8 cellular contexts compared by ENCODE assay signal in the genomic region with DNA sequence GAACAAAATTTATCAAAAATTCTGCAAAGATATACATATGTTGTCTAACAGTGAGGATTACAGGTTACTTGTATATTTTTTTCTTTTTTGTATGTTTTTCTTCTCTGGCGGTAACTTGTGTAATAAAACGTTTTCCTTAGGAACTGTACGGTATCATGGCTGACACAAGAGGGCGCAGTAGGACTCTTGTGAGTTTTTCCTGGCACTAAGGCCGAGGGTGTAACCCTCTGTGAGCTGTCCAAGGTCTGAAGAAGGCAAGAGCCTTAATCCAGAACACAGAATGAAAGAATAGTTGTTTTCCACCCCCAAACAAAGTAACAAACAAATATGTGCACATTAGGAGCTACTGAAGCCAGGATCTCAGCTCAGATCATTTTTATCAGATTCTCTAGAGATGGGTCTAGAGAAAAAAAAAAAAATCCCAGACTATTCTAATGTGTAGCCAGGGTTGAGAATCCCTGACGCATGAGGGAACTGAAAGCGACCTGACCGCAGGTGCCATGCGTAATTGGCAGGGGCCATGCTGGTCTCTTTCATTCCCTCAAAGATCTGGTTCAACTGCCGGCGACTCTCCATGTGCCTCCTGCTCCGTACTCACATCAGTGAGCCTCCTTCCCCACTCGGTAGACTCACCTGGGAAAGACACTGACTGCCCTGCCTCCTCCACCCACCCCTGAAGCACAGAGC. TPM values are rescaled to one million over a fixed set of nuclear protein-coding genes. Genes with fewer than 3 reads are reported as not detected.
DNase-seq lines count a peak whose midpoint lies in the region; ATAC-seq, FAIRE-seq and TF ChIP-seq lines count a peak whose summit lies in the region.

No MANE protein-coding gene starts in this region.

- no peak for TF ChIP-seq EP300 in K562 (IDR thresholded peaks at IDR 0.05; ENCODE audit: low read length)

- peak; percentile 83 for FAIRE-seq in K562 (lab: Jason Lieb, UNC)

- H3K4me3 ChIP-seq in K562 (no peak overlapping the region), iPS DF 6.9 (ENCODE audit: low read length) (no peak overlapping the region)

- H3K27me3 ChIP-seq in K562 (ENCODE audit: control insufficient read depth in 2 of 2, insufficient read depth in 2 of 2, low read length in 2 of 2): no peaks in the 10 kb centered on the region
- H3K27me3 ChIP-seq in iPS DF 6.9 (ENCODE audit: control insufficient read depth, insufficient read depth, low read length): no peaks in the 10 kb centered on the region

- TF ChIP-seq CTCF in K562 (IDR thresholded peaks at IDR 0.05 in 2 of 3, conservative IDR thresholded peaks at IDR 0.05 in 1 of 3; ENCODE audit: insufficient read depth in 2 of 3, low read depth in 1 of 3, low read length in 3 of 3): peak; percentile 63 to 72 (median 66)

- no TSS peak for BruUV-seq in K562 (replicated peaks; lab: Mats Ljungman, UMichigan)

- no peak overlapping the region for H3K4me2 ChIP-seq in K562 (ENCODE audit: insufficient read depth, low read length)

- no peaks in the 10 kb centered on the region for H3K36me3 ChIP-seq in K562 (ENCODE audit: control insufficient read depth, insufficient read depth, low read length)
- no peaks in the 10 kb centered on the region for H3K36me3 ChIP-seq in iPS DF 6.9 (ENCODE audit: control insufficient read depth, insufficient read depth, low read length)

- no peak for TF ChIP-seq POLR2A in K562 (conservative IDR thresholded peaks at IDR 0.05)

- TF ChIP-seq RAD21 in K562 (CRISPR knock-in tag; conservative IDR thresholded peaks at IDR 0.05 in 1 of 2, IDR thresholded peaks at IDR 0.05 in 1 of 2): peak; percentile 41 to 73; a peak in 3 of 4 replicates

- H3K4me1 ChIP-seq in K562 (replicated peaks in 1 of 2; ENCODE audit: control insufficient read depth in 2 of 2, insufficient read depth in 2 of 2, low read length in 2 of 2): no peaks in the 10 kb centered on the region
- no peaks in the 10 kb centered on the region for H3K4me1 ChIP-seq in iPS DF 6.9 (ENCODE audit: control insufficient read depth, insufficient read depth, low read length)

- no peaks in the 10 kb centered on the region for H3K79me2 ChIP-seq in K562 (ENCODE audit: control insufficient read depth, insufficient read depth, low read length)

- POLR2A ChIA-PET in K562 (lab: Yijun Ruan, JAX): no interaction called here

- CTCF ChIA-PET in K562 (lab: Yijun Ruan, JAX; ENCODE audit: low intra/inter-chr PET ratio): no interaction called here

- intact Hi-C loops in K562 (cut with micrococcal nuclease): loop anchor here (5.0 to 10.0 kb wide), 3 partner anchors 56 to 1019 kb away; no protein-coding TSS in a partner anchor

- WGBS in K562 (ENCODE audit: insufficient coverage, low coverage, missing lambda C conversion rate): 8% methylated on average over 13 of the region's 13 CpGs
- WGBS in iPS DF 6.9 (ENCODE audit: insufficient coverage, insufficient read length): no CpG with 5 or more reads among the region's 13 CpGs

- no peaks in the 10 kb centered on the region for H4K20me1 ChIP-seq in K562 (replicated peaks; ENCODE audit: control insufficient read depth, insufficient read depth, low read length)

- ATAC-seq in GM19467 (IDR thresholded peaks at IDR 0.05; ENCODE audit: unreplicated experiment) (peak; percentile 66), HG03571 (IDR thresholded peaks at IDR 0.05; ENCODE audit: unreplicated experiment) (peak; percentile 80), K562 (peak; percentile 93)

- peak; percentile 75 for DNase-seq in G401 (ENCODE audit: low spot score)
- DNase-seq in NOMO-1 treated with dmso at 0.1 percent for 144 hours (lab: John Stamatoyannopoulos, UW; ENCODE audit: unreplicated experiment): peak; percentile 78
- DNase-seq in K562 (ENCODE audit: extremely low read depth in 1 of 4, low spot score in 3 of 4): peak; percentile 42 to 81 (median 55)
- peak; percentile 84 for DNase-seq in iPS DF 6.9 (ENCODE audit: low read depth, low spot score)
- peak in 2 of 3 donors; percentile 4 to 22 for DNase-seq in stimulated activated CD4-positive, alpha-beta T cell treated with anti-CD3 and anti-CD28 coated beads, TNF-alpha, amount 100 ng/mL, for 48 hours (ENCODE audit: low read depth in 3 of 3)
- DNase-seq in OCI-M2 (lab: John Stamatoyannopoulos, UW; ENCODE audit: unreplicated experiment): no peak

- no peak overlapping the region for H2AFZ ChIP-seq in K562 (ENCODE audit: low read depth, low read length)

- no peaks in the 10 kb centered on the region for H3K9me1 ChIP-seq in K562 (ENCODE audit: control insufficient read depth, insufficient read depth, low read length)

- H3K27ac ChIP-seq in K562 (ENCODE audit: extremely low read depth, low read depth, low read length): no peak overlapping the region
- H3K27ac ChIP-seq in iPS DF 6.9 (ENCODE audit: low read length): no peak overlapping the region

- H3K9ac ChIP-seq in K562 (ENCODE audit: insufficient read depth in 1 of 2, low read depth in 2 of 2, low read length in 2 of 2): no peak overlapping the region

- in situ Hi-C loops in G401 (cut with HindIII; ENCODE audit: low sequenced_read_pairs) (no loop called here), K562 (cut with MboI) (no loop called here)

- H3K9me3 ChIP-seq in K562 (replicated peaks; ENCODE audit: control insufficient read depth, insufficient read depth, low read depth, low read length): no peaks in the 10 kb centered on the region
- H3K9me3 ChIP-seq in iPS DF 6.9 (ENCODE audit: control insufficient read depth, insufficient read depth, low read length): no peaks in the 10 kb centered on the region

TF ChIP-seq in K562, 482 proteins besides CTCF, POLR2A, EP300 and RAD21 (continues in another document):
- no peak for TF ChIP-seq CC2D1A (IDR thresholded peaks at IDR 0.05)
- 0 out of 2 replicates have a peak, but pooled peaks have one; percentile 52 for TF ChIP-seq ZNF766 (CRISPR knock-in tag; conservative IDR thresholded peaks at IDR 0.05)
- TF ChIP-seq, protein P1, sequence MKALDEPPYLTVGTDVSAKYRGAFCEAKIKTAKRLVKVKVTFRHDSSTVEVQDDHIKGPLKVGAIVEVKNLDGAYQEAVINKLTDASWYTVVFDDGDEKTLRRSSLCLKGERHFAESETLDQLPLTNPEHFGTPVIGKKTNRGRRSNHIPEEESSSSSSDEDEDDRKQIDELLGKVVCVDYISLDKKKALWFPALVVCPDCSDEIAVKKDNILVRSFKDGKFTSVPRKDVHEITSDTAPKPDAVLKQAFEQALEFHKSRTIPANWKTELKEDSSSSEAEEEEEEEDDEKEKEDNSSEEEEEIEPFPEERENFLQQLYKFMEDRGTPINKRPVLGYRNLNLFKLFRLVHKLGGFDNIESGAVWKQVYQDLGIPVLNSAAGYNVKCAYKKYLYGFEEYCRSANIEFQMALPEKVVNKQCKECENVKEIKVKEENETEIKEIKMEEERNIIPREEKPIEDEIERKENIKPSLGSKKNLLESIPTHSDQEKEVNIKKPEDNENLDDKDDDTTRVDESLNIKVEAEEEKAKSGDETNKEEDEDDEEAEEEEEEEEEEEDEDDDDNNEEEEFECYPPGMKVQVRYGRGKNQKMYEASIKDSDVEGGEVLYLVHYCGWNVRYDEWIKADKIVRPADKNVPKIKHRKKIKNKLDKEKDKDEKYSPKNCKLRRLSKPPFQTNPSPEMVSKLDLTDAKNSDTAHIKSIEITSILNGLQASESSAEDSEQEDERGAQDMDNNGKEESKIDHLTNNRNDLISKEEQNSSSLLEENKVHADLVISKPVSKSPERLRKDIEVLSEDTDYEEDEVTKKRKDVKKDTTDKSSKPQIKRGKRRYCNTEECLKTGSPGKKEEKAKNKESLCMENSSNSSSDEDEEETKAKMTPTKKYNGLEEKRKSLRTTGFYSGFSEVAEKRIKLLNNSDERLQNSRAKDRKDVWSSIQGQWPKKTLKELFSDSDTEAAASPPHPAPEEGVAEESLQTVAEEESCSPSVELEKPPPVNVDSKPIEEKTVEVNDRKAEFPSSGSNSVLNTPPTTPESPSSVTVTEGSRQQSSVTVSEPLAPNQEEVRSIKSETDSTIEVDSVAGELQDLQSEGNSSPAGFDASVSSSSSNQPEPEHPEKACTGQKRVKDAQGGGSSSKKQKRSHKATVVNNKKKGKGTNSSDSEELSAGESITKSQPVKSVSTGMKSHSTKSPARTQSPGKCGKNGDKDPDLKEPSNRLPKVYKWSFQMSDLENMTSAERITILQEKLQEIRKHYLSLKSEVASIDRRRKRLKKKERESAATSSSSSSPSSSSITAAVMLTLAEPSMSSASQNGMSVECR (CRISPR knock-in tag; IDR thresholded peaks at IDR 0.05): no peak
- TF ChIP-seq, protein P2, sequence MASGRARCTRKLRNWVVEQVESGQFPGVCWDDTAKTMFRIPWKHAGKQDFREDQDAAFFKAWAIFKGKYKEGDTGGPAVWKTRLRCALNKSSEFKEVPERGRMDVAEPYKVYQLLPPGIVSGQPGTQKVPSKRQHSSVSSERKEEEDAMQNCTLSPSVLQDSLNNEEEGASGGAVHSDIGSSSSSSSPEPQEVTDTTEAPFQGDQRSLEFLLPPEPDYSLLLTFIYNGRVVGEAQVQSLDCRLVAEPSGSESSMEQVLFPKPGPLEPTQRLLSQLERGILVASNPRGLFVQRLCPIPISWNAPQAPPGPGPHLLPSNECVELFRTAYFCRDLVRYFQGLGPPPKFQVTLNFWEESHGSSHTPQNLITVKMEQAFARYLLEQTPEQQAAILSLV (tag; IDR thresholded peaks at IDR 0.05): no peak

RNA-seq across cellular contexts. Expression of a gene that starts 27.0 kb away (rescaled TPM):
- not detected in 2 replicates for total RNA-seq in G401 (2014; rRNA removed; shearing (Covaris generic))
- not detected in 2 replicates for total RNA-seq in K562 (2011; cell fraction: chromatin; rRNA removed; ENCODE audit: low replicate concordance)
- not detected in 2 replicates for total RNA-seq in K562 (2011; cell fraction: nucleolus; rRNA removed)
- not detected in 2 replicates for total RNA-seq in K562 (2011; cell fraction: nucleoplasm; rRNA removed)
- total RNA-seq in K562 (2014; rRNA removed): not detected in 2 replicates
- total RNA-seq in K562 (2014; rRNA removed; fragmentation: Illumina TruSeq; extraction: Trizol): not detected in 2 replicates
- total RNA-seq in K562 (2015; rRNA removed; fragmentation: Illumina TruSeq; extraction: Trizol): not detected in 2 replicates
- total RNA-seq in K562 (2021): 0.04 TPM in 1 of 2 replicates, not detected in the other
- polyA plus RNA-seq in K562 (2011; rRNA removed): not detected in 2 replicates
- not detected in 2 replicates for polyA plus RNA-seq in K562 (2011; cell fraction: cytosol; rRNA removed)
- polyA plus RNA-seq in K562 (2011; cell fraction: nucleus; rRNA removed): not detected in 2 replicates
- not detected in 2 replicates for polyA plus RNA-seq in K562 (2012)
- polyA plus RNA-seq in K562 (2014; fragmentation: Illumina TruSeq; extraction: Trizol): not detected in 2 replicates
- polyA plus RNA-seq in K562 (2014; fragmentation: Nextera tagmentation; extraction: Ambion mirVana): not detected
- not detected in 2 replicates for polyA plus RNA-seq in K562 (2014; rRNA removed)
- polyA minus RNA-seq in K562 (2011; rRNA and poly(A)+ RNA removed): not detected in 2 replicates
- polyA minus RNA-seq in K562 (2011; cell fraction: cytosol; rRNA and poly(A)+ RNA removed): not detected in 2 replicates
- not detected in 2 replicates for polyA minus RNA-seq in K562 (2011; cell fraction: nucleus; rRNA and poly(A)+ RNA removed)
